ENCODE assay signal across 14 cellular contexts in genomic region chr1:17743028-17743706, GRCh38. TPM values are rescaled to one million over a fixed set of nuclear protein-coding genes. Genes with fewer than 3 reads are reported as not detected.
DNase-seq lines count a peak whose midpoint lies in the region; ATAC-seq and TF ChIP-seq lines count a peak whose summit lies in the region.
"Had no signal": no experiment of that assay in that cellular context is flagged by ENCODE, and none has a peak within 500 bp of the region (broad histone marks: within the 10 kb centered on the region; RNA-seq: fewer than 3 reads in every experiment).

No MANE protein-coding gene starts in this region.

- ATAC-seq in left ventricle myocardium superior (peak; percentile 42), Right ventricle myocardium superior (ENCODE audit: poor library complexity) (no peak), HG02970 (IDR thresholded peaks at IDR 0.05; ENCODE audit: low FRiP score, unreplicated experiment) (no peak), HG03045 (IDR thresholded peaks at IDR 0.05; ENCODE audit: unreplicated experiment) (no peak)
- ATAC-seq: GM12878, GM23338, K562 had no signal

- H3K27ac Mint-ChIP-seq in nephron, result peak overlapping the region; percentile 49 to 95 (median 92)
- H3K27ac Mint-ChIP-seq: CD4-positive, alpha-beta T cell; GM23338 had no signal

- H2AFZ ChIP-seq in fibroblast of lung (ENCODE audit: low read length), result no peak overlapping the region
- H2AFZ ChIP-seq: GM23338 had no signal

- H3K36me3 ChIP-seq in fibroblast of lung (ENCODE audit: control insufficient read depth, insufficient read depth, low read length), result no peaks in the 10 kb centered on the region

- H3K4me3 ChIP-seq in fibroblast of lung (replicated peaks in 1 of 4; ENCODE audit: control extremely low read depth in 1 of 4, insufficient read depth in 1 of 4, low read depth in 3 of 4, low read length in 4 of 4), result no peak overlapping the region
- H3K4me3 ChIP-seq: GM12878, GM23338, K562 had no signal

- H3K36me3 Mint-ChIP-seq in nephron (ENCODE audit: low read depth), result no peaks in the 10 kb centered on the region

- H3K9me3 Mint-ChIP-seq in nephron, result no peaks in the 10 kb centered on the region
- H3K9me3 Mint-ChIP-seq: CD4-positive, alpha-beta T cell; GM23338 had no signal

- no peaks in the 10 kb centered on the region for H3K4me1 ChIP-seq in fibroblast of lung (ENCODE audit: control insufficient read depth, extremely low read depth, insufficient read depth, low read length)

- H3K9me3 ChIP-seq in fibroblast of lung (ENCODE audit: control insufficient read depth, insufficient read depth, low read depth, low read length), result no peaks in the 10 kb centered on the region

- H3K4me2 ChIP-seq in fibroblast of lung (ENCODE audit: extremely low read depth, insufficient read depth, low read length), result peak overlapping the region; percentile 54
- H3K4me2 ChIP-seq: GM23338 had no signal

- DNase-seq in left ventricle myocardium superior (no peak), Right ventricle myocardium superior (no peak), fibroblast of lung (ENCODE audit: low read depth in 2 of 2) (peak in 1 of 2 donors; percentile 9), NCI-H187 treated with DMSO at 0.1 percent for 48 hours (lab: John Stamatoyannopoulos, UW) (no peak)
- DNase-seq: 8988T; C1 segment of cervical spinal cord; CD4-positive, alpha-beta T cell; H7 had no signal

- H3K4me1 Mint-ChIP-seq in nephron, result peaks cover 33% of the 10 kb centered on the region

- H3K9ac ChIP-seq in fibroblast of lung (ENCODE audit: insufficient read depth, low read length), result no peak overlapping the region

- no peaks in the 10 kb centered on the region for H4K20me1 ChIP-seq in fibroblast of lung (ENCODE audit: control insufficient read depth, extremely low read depth, insufficient read depth, low read length)

- H3K27ac ChIP-seq in fibroblast of lung (ENCODE audit: insufficient read depth, low read length), result no peak overlapping the region

- H3K27me3 ChIP-seq in fibroblast of lung (ENCODE audit: control insufficient read depth, insufficient read depth, low read length), result peaks cover 3% of the 10 kb centered on the region

- TF ChIP-seq CTCF in fibroblast of lung (conservative IDR thresholded peaks at IDR 0.05 in 1 of 2, IDR thresholded peaks at IDR 0.05 in 1 of 2; ENCODE audit: low read depth in 1 of 2, low read length in 2 of 2) (no peak), nephron (IDR thresholded peaks at IDR 0.05; ENCODE audit: unreplicated experiment in 3 of 3) (no peak)

- peak overlapping the region in 2 of 3 experiments; percentile 56 to 59 for H3K4me3 Mint-ChIP-seq in nephron
- H3K4me3 Mint-ChIP-seq: CD4-positive, alpha-beta T cell; GM23338 had no signal

- peaks cover 26% of the 10 kb centered on the region for H3K27me3 Mint-ChIP-seq in nephron (ENCODE audit: low read depth)

- H3K79me2 ChIP-seq in fibroblast of lung (ENCODE audit: control insufficient read depth, insufficient read depth, low read length), result no peaks in the 10 kb centered on the region

- intact Hi-C loops in left ventricle myocardium superior (cut with micrococcal nuclease) (no loop called here), Right ventricle myocardium superior (cut with DNase I) (no loop called here)

RNA-seq across cellular contexts. Expression of gene ACTL8, which starts 12.0 kb away (rescaled TPM):
- not detected for total RNA-seq in left ventricle myocardium superior
- total RNA-seq in Right ventricle myocardium superior, result not detected
- total RNA-seq in fibroblast of lung, result not detected in 2 replicates
- 0.06 and 0.15 TPM in 2 replicates for polyA plus RNA-seq in fibroblast of lung
- polyA plus RNA-seq in fibroblast of lung (2012), result 0.13 and 0.15 TPM in 2 replicates
- 2.6 TPM in 1 of 2 replicates, not detected in the other for polyA minus RNA-seq in fibroblast of lung (ENCODE audit: low replicate concordance)
- total RNA-seq: CD4-positive, alpha-beta T cell; GM12878 had no signal
